20 cellular contexts compared by ENCODE assay signal in genomic region chr20:12179692-12180091, GRCh38.
DNase-seq lines count a peak whose midpoint lies in the region; ATAC-seq and TF ChIP-seq lines count a peak whose summit lies in the region.
"Had no signal": no experiment of that assay in that cellular context is flagged by ENCODE, and none has a peak within 500 bp of the region (broad histone marks: within the 10 kb centered on the region; RNA-seq: fewer than 3 reads in every experiment).

No MANE protein-coding gene starts in this region.

- no peaks in the 10 kb centered on the region for H3K27me3 Mint-ChIP-seq in glutamatergic neuron (ENCODE audit: unreplicated experiment)
- H3K27me3 Mint-ChIP-seq: B cell had no signal

- no peak overlapping the region for H3K27ac Mint-ChIP-seq in glutamatergic neuron (ENCODE audit: unreplicated experiment)
- H3K27ac Mint-ChIP-seq: B cell; CD8-positive, alpha-beta T cell had no signal

- no peak for TF ChIP-seq CTCF in glutamatergic neuron (IDR thresholded peaks at IDR 0.05; ENCODE audit: partially characterized antibody, unreplicated experiment)

- intact Hi-C loops in head of caudate nucleus (cut with DNase I): no loop called here

- no peak for ATAC-seq in HG02759 (IDR thresholded peaks at IDR 0.05; ENCODE audit: unreplicated experiment)
- ATAC-seq: CD8-positive, alpha-beta T cell; HCT116; HepG2 had no signal

- H3K36me3 Mint-ChIP-seq in glutamatergic neuron (ENCODE audit: unreplicated experiment): no peaks in the 10 kb centered on the region
- H3K36me3 Mint-ChIP-seq: CD8-positive, alpha-beta T cell had no signal

- DNase-seq in NCI-H1105 (lab: John Stamatoyannopoulos, UW): peak; percentile 35
- DNase-seq in NCI-H1417 treated with DMSO at 0.1 percent for 48 hours (lab: John Stamatoyannopoulos, UW): peak; percentile 83
- peak; percentile 19 for DNase-seq in NCI-H526 treated with DMSO at 0.1 percent for 48 hours (lab: John Stamatoyannopoulos, UW)
- peak; percentile 21 for DNase-seq in SK-N-DZ (ENCODE audit: low spot score)
- no peak for DNase-seq in head of caudate nucleus
- no peak for DNase-seq in glutamatergic neuron
- DNase-seq: Caco-2; CD8-positive, alpha-beta T cell; DND-41; Karpas-422; NCI-H187; NCI-H2171 treated with DMSO at 0.1 percent for 48 hours; OCI-M1; Peyer's patch; SIG-M5; T-helper 2 cell had no signal

- H3K4me1 Mint-ChIP-seq in glutamatergic neuron (ENCODE audit: low read depth, unreplicated experiment): no peaks in the 10 kb centered on the region
- H3K4me1 Mint-ChIP-seq: B cell had no signal

- no peaks in the 10 kb centered on the region for H3K9me3 Mint-ChIP-seq in glutamatergic neuron (ENCODE audit: unreplicated experiment)

- H3K4me3 Mint-ChIP-seq in glutamatergic neuron (ENCODE audit: unreplicated experiment): no peak overlapping the region
- H3K4me3 Mint-ChIP-seq: B cell; CD8-positive, alpha-beta T cell had no signal

Comparison
In these comparisons a context has a peak if more than half of its experiments do, and no peak if none do; other contexts are left out.
1. DNase-seq: peak in NCI-H1105 (single experiment), NCI-H1417 treated with DMSO at 0.1 percent for 48 hours (single experiment), NCI-H526 treated with DMSO at 0.1 percent for 48 hours (single experiment) and SK-N-DZ (single experiment); none in head of caudate nucleus (0 of 42) and glutamatergic neuron (single experiment).